ENCODE assay signal across 29 cellular contexts in genomic region chr7:4621401-4621800, GRCh38.
DNase-seq lines count a peak whose midpoint lies in the region; ATAC-seq and TF ChIP-seq lines count a peak whose summit lies in the region.
"Had no signal": no experiment of that assay in that cellular context is flagged by ENCODE, and none has a peak within 500 bp of the region (broad histone marks: within the 10 kb centered on the region; RNA-seq: fewer than 3 reads in every experiment).

No MANE protein-coding gene starts in this region.

- BruUV-seq in PC-3 (replicated peaks; lab: Mats Ljungman, UMichigan) = no TSS peak

- H4K20me1 ChIP-seq in PC-3 (ENCODE audit: low read length) = no peaks in the 10 kb centered on the region

- no peaks in the 10 kb centered on the region for H3F3A ChIP-seq in PC-3 (ENCODE audit: low read length, unreplicated experiment)

- peaks cover 25% of the 10 kb centered on the region for H3K4me1 Mint-ChIP-seq in CD4-positive, alpha-beta T cell (ENCODE audit: low read depth)
- no peaks in the 10 kb centered on the region for H3K4me1 Mint-ChIP-seq in endothelial cell (ENCODE audit: unreplicated experiment)

- CTCF ChIA-PET in CD4-positive, alpha-beta T cell (lab: Charles Lee) = no interaction called here
- CTCF ChIA-PET in PC-3 (lab: Charles Lee) = no interaction called here

- H3K9ac ChIP-seq in PC-3 (ENCODE audit: low read length) = no peak overlapping the region

- H3K4me2 ChIP-seq in PC-3 (ENCODE audit: low read length) = no peak overlapping the region

- H3K27ac ChIP-seq in CD4-positive, alpha-beta T cell (ENCODE audit: low read depth, low read length) = no peak overlapping the region
- H3K27ac ChIP-seq in PC-3 (ENCODE audit: low read length) = no peak overlapping the region
- H3K27ac ChIP-seq: colonic mucosa had no signal

- no peak for ATAC-seq in CD4-positive, alpha-beta T cell (ENCODE audit: poor library complexity)
- ATAC-seq in PC-3 = no peak
- ATAC-seq: GM12878; left cardiac atrium; naive thymus-derived CD8-positive, alpha-beta T cell; stimulated activated memory B cell treated with anti-CD40 and anti-IgM and Interleukin-4, amounts not matched to agents 10 μg/mL and 1 μg/mL and 100 μg/mL, for 72 hours had no signal

- H3K27ac Mint-ChIP-seq in CD4-positive, alpha-beta T cell = peak overlapping the region; percentile 41
- no peak overlapping the region for H3K27ac Mint-ChIP-seq in endothelial cell (ENCODE audit: unreplicated experiment)
- H3K27ac Mint-ChIP-seq: activated naive CD8-positive, alpha-beta T cell treated with anti-CD3 and anti-CD28 coated beads, Interleukin-2, amount 10 ng/mL, durations not matched to agents 7 days and 5 days; naive thymus-derived CD8-positive, alpha-beta T cell; stimulated activated memory B cell treated with anti-CD40 and anti-IgM and Interleukin-4, amounts not matched to agents 10 μg/mL and 1 μg/mL and 100 μg/mL, for 72 hours had no signal

- H3K4me3 Mint-ChIP-seq in CD4-positive, alpha-beta T cell = no peak overlapping the region
- H3K4me3 Mint-ChIP-seq in endothelial cell (ENCODE audit: unreplicated experiment) = peak overlapping the region; percentile 24
- H3K4me3 Mint-ChIP-seq: activated naive CD8-positive, alpha-beta T cell treated with anti-CD3 and anti-CD28 coated beads, Interleukin-2, amount 10 ng/mL, durations not matched to agents 7 days and 5 days; naive thymus-derived CD8-positive, alpha-beta T cell; stimulated activated memory B cell treated with anti-CD40 and anti-IgM and Interleukin-4, amounts not matched to agents 10 μg/mL and 1 μg/mL and 100 μg/mL, for 72 hours had no signal

- no peak for DNase-seq in CD4-positive, alpha-beta T cell
- peak; percentile 12 for DNase-seq in PC-3
- no peak for DNase-seq in endothelial cell (ENCODE audit: low spot score)
- DNase-seq in myocyte (ENCODE audit: low read depth) = peak; percentile 29
- DNase-seq in GM13976 (ENCODE audit: low spot score) = no peak
- no peak for DNase-seq in germinal center (ENCODE audit: low spot score)
- DNase-seq in NCI-H1417 treated with DMSO at 0.1 percent for 48 hours (lab: John Stamatoyannopoulos, UW) = no peak
- no peak for DNase-seq in NCI-H1092 (lab: John Stamatoyannopoulos, UW)
- DNase-seq: activated CD4-positive, alpha-beta T cell treated with anti-CD3 and anti-CD28 coated beads, Interleukin-2, amount 50 U/mL, for 1 hour; activated naive CD8-positive, alpha-beta T cell treated with anti-CD3 and anti-CD28 coated beads, Interleukin-2, amount 10 ng/mL, durations not matched to agents 7 days and 5 days; C1 segment of cervical spinal cord; Calu3; colonic mucosa; DND-41; esophagus squamous epithelium; Kasumi-1; left cardiac atrium; naive thymus-derived CD8-positive, alpha-beta T cell; NCI-H1092 treated with DMSO at 0.1 percent for 48 hours; NCI-H2029 treated with DMSO at 0.1 percent for 48 hours; NCI-H2227 treated with DMSO at 0.1 percent for 48 hours; NCI-H774; occipital lobe; spleen; stimulated activated CD4-positive, alpha-beta T cell treated with anti-CD3 and anti-CD28 coated beads, Interleukin-4, amount 100 ng/mL, for 1 hour; T-helper 9 cell had no signal

- no peaks in the 10 kb centered on the region for H3K79me2 ChIP-seq in PC-3 (ENCODE audit: low read length)

- no peaks in the 10 kb centered on the region for H3K27me3 ChIP-seq in CD4-positive, alpha-beta T cell (ENCODE audit: control insufficient read depth, insufficient read depth, low read length)
- H3K27me3 ChIP-seq in PC-3 (ENCODE audit: low read length) = no peaks in the 10 kb centered on the region
- H3K27me3 ChIP-seq: colonic mucosa, esophagus squamous epithelium, spleen, suprapubic skin had no signal

- H3K9me3 Mint-ChIP-seq in CD4-positive, alpha-beta T cell = no peaks in the 10 kb centered on the region
- peaks cover 28% of the 10 kb centered on the region for H3K9me3 Mint-ChIP-seq in endothelial cell (ENCODE audit: unreplicated experiment)

- TF ChIP-seq CTCF in CD4-positive, alpha-beta T cell (IDR thresholded peaks at IDR 0.05) = no peak
- no peak for TF ChIP-seq CTCF in PC-3 (conservative IDR thresholded peaks at IDR 0.05; ENCODE audit: low read depth, low read length)
- TF ChIP-seq CTCF in endothelial cell (IDR thresholded peaks at IDR 0.05; ENCODE audit: unreplicated experiment) = no peak
- TF ChIP-seq CTCF in GM13976 (IDR thresholded peaks at IDR 0.05; ENCODE audit: borderline replicate concordance, control extremely low read depth, extremely low read depth, insufficient read depth, missing control alignments) = no peak

- POLR2A ChIA-PET in CD4-positive, alpha-beta T cell (lab: Charles Lee) = no interaction called here
- POLR2A ChIA-PET in PC-3 (lab: Charles Lee; ENCODE audit: unreplicated experiment) = no interaction called here

- no peaks in the 10 kb centered on the region; the same call in 1 of the 2 replicates for H3K4me1 ChIP-seq in PC-3 (ENCODE audit: insufficient read depth, low read length)
- H3K4me1 ChIP-seq: colonic mucosa had no signal

- H2AFZ ChIP-seq in PC-3 (ENCODE audit: low read length) = no peak overlapping the region

- intact Hi-C loops in CD4-positive, alpha-beta T cell (cut with DNase I, micrococcal nuclease) = no loop called here
- intact Hi-C loops in PC-3 (cut with micrococcal nuclease) = no loop called here

- no peaks in the 10 kb centered on the region for H3K9me2 ChIP-seq in PC-3 (replicated peaks; ENCODE audit: low read length)

- no peaks in the 10 kb centered on the region for H3K27me3 Mint-ChIP-seq in CD4-positive, alpha-beta T cell
- no peaks in the 10 kb centered on the region for H3K27me3 Mint-ChIP-seq in endothelial cell (ENCODE audit: unreplicated experiment)
- H3K27me3 Mint-ChIP-seq: naive thymus-derived CD8-positive, alpha-beta T cell; stimulated activated memory B cell treated with anti-CD40 and anti-IgM and Interleukin-4, amounts not matched to agents 10 μg/mL and 1 μg/mL and 100 μg/mL, for 72 hours had no signal

- no peak overlapping the region for H3K4me3 ChIP-seq in PC-3 (ENCODE audit: low read length)
- H3K4me3 ChIP-seq: colonic mucosa, esophagus squamous epithelium, GM12878, spleen, suprapubic skin had no signal

- H3K9me3 ChIP-seq in CD4-positive, alpha-beta T cell (ENCODE audit: control insufficient read depth, low read length) = peaks cover 5% of the 10 kb centered on the region
- 0 out of 2 replicates have a peak, but pooled peaks cover 3% of the 10 kb centered on the region for H3K9me3 ChIP-seq in PC-3 (ENCODE audit: low read length)
- H3K9me3 ChIP-seq: colonic mucosa, suprapubic skin had no signal

- H3K36me3 ChIP-seq in PC-3 (ENCODE audit: low read depth, low read length) = no peaks in the 10 kb centered on the region
- H3K36me3 ChIP-seq: colonic mucosa, esophagus squamous epithelium, spleen, suprapubic skin had no signal

- in situ Hi-C loops in GM13976 (cut with MboI; ENCODE audit: low sequenced_read_pairs, unreplicated experiment) = loop anchor here (25.0 kb wide), 2 partner anchors 141 to 466 kb away; no protein-coding TSS in a partner anchor

- no peaks in the 10 kb centered on the region for H3K36me3 Mint-ChIP-seq in CD4-positive, alpha-beta T cell (ENCODE audit: low read depth)
- peaks cover 9% of the 10 kb centered on the region for H3K36me3 Mint-ChIP-seq in endothelial cell (ENCODE audit: low read depth, unreplicated experiment)
- H3K36me3 Mint-ChIP-seq: stimulated activated memory B cell treated with anti-CD40 and anti-IgM and Interleukin-4, amounts not matched to agents 10 μg/mL and 1 μg/mL and 100 μg/mL, for 72 hours had no signal

Comparison
In these comparisons a context has a peak if more than half of its experiments do, and no peak if none do; other contexts are left out.
1. DNase-seq: peak in PC-3 (single experiment) and myocyte (single experiment); none in CD4-positive, alpha-beta T cell (0 of 10), endothelial cell (single experiment), GM13976 (single experiment), germinal center (single experiment), NCI-H1417 treated with DMSO at 0.1 percent for 48 hours (single experiment) and NCI-H1092 (single experiment).